Comparison of ENCODE assay signal across 9 cellular contexts in genomic region chr14:58796636-58797429, GRCh38.
DNase-seq lines count a peak whose midpoint lies in the region; ATAC-seq, FAIRE-seq and TF ChIP-seq lines count a peak whose summit lies in the region.
"Had no signal": no experiment of that assay in that cellular context is flagged by ENCODE, and none has a peak within 500 bp of the region (broad histone marks: within the 10 kb centered on the region; RNA-seq: fewer than 3 reads in every experiment).

No MANE protein-coding gene starts in this region.

- CTCF ChIA-PET in A549 (lab: Yijun Ruan, JAX), result no interaction called here

- ATAC-seq in A549 (peak in 1 of 2 experiments; percentile 38; a peak in 2 of 6 replicates), GM19351 (IDR thresholded peaks at IDR 0.05; ENCODE audit: unreplicated experiment) (peak; percentile 74), HG03045 (IDR thresholded peaks at IDR 0.05; ENCODE audit: unreplicated experiment) (peak; percentile 80), SK-N-SH treated with all-trans-retinoic acid at 6 μM for 48 hours (0 out of 3 replicates have a peak, but pooled peaks have one; percentile 44), gastroesophageal sphincter (no peak)

- H3K27ac ChIP-seq in A549, result no peak overlapping the region
- H3K27ac ChIP-seq in gastroesophageal sphincter, result no peak overlapping the region

- no peaks in the 10 kb centered on the region for H3K9me3 ChIP-seq in A549
- H3K9me3 ChIP-seq in gastroesophageal sphincter, result no peaks in the 10 kb centered on the region

- no peak for TF ChIP-seq CTCF in A549 (IDR thresholded peaks at IDR 0.05)
- TF ChIP-seq CTCF in gastroesophageal sphincter (IDR thresholded peaks at IDR 0.05), result no peak

- H3K4me2 ChIP-seq in A549, result peak overlapping the region; percentile 54

- POLR2A ChIA-PET in A549 (lab: Yijun Ruan, JAX), result interaction anchor here (0.5 kb wide), 1 partner anchor 65 kb away, joined by 3 read pairs; no protein-coding TSS in a partner anchor

- DNase-seq in A549 (ENCODE audit: low read depth in 1 of 2, low spot score in 1 of 2) (no peak), NCI-H1436 (lab: John Stamatoyannopoulos, UW) (no peak), T-helper 2 cell (no peak)
- DNase-seq in activated CD4-positive, alpha-beta T cell treated with anti-CD3 and anti-CD28 coated beads for 1 hour, result no peak
- DNase-seq: T-helper 9 cell had no signal

- H3K4me3 ChIP-seq in A549 (no peak overlapping the region), gastroesophageal sphincter (no peak overlapping the region)

- TF ChIP-seq POLR2A in A549 (IDR thresholded peaks at IDR 0.05; ENCODE audit: low read length) (no peak), gastroesophageal sphincter (IDR thresholded peaks at IDR 0.05) (no peak)

- no peaks in the 10 kb centered on the region for H3K27me3 ChIP-seq in gastroesophageal sphincter

- no peak for FAIRE-seq in A549 (lab: Jason Lieb, UNC)

- H3K4me1 ChIP-seq in A549 (peaks cover 30% of the 10 kb centered on the region), gastroesophageal sphincter (no peaks in the 10 kb centered on the region)

- WGBS in A549 (ENCODE audit: missing lambda C conversion rate), result 78% methylated on average over 6 of the region's 6 CpGs
- WGBS in gastroesophageal sphincter (ENCODE audit: low coverage in 1 of 2), 2 donors, result 79 to 80% methylated on average over 5 to 6 of the region's 6 CpGs

- TF ChIP-seq RAD21 in A549 (conservative IDR thresholded peaks at IDR 0.05 in 1 of 2, IDR thresholded peaks at IDR 0.05 in 1 of 2), result no peak

- no peaks in the 10 kb centered on the region for H3K36me3 ChIP-seq in gastroesophageal sphincter

- no peak for TF ChIP-seq EP300 in A549 (IDR thresholded peaks at IDR 0.05)
- TF ChIP-seq EP300 in gastroesophageal sphincter (IDR thresholded peaks at IDR 0.05), result no peak

TF ChIP-seq in A549, 52 proteins besides CTCF, POLR2A, EP300 and RAD21:
- TF ChIP-seq NR3C1 (IDR thresholded peaks at IDR 0.05) (no peak), POLR2AphosphoS2 (conservative IDR thresholded peaks at IDR 0.05; ENCODE audit: low read length) (no peak), ZFP36 (IDR thresholded peaks at IDR 0.05; ENCODE audit: borderline replicate concordance, partially characterized antibody) (no peak), CHD2 (IDR thresholded peaks at IDR 0.05; ENCODE audit: low read length, partially characterized antibody) (no peak), HOXB13 (CRISPR knock-in tag; IDR thresholded peaks at IDR 0.05; ENCODE audit: low read depth) (no peak), EHMT2 (IDR thresholded peaks at IDR 0.05; ENCODE audit: low read depth) (peak; percentile 78), RNF2 (IDR thresholded peaks at IDR 0.05; ENCODE audit: borderline replicate concordance, low read depth) (no peak), REST (IDR thresholded peaks at IDR 0.05) (peak; percentile 92), SMC3 (IDR thresholded peaks at IDR 0.05) (no peak), HEYL (CRISPR knock-in tag; IDR thresholded peaks at IDR 0.05) (no peak)

TF ChIP-seq in SK-N-SH treated with all-trans-retinoic acid at 6 μM for 48 hours, 23 proteins besides CTCF, POLR2A, EP300 and RAD21:
- TF ChIP-seq ZNF70 (CRISPR knock-in tag; IDR thresholded peaks at IDR 0.05), result no peak
- no peak for TF ChIP-seq OSR1 (CRISPR knock-in tag; IDR thresholded peaks at IDR 0.05)
- TF ChIP-seq ESRRG (CRISPR knock-in tag; IDR thresholded peaks at IDR 0.05), result no peak
- no peak for TF ChIP-seq ZFP3 (CRISPR knock-in tag; IDR thresholded peaks at IDR 0.05)
- TF ChIP-seq PPARA (CRISPR knock-in tag; IDR thresholded peaks at IDR 0.05; ENCODE audit: borderline replicate concordance), result no peak
- TF ChIP-seq CSRNP3 (CRISPR knock-in tag; IDR thresholded peaks at IDR 0.05), result no peak
- TF ChIP-seq TSHZ2 (CRISPR knock-in tag; IDR thresholded peaks at IDR 0.05), result no peak
- no peak for TF ChIP-seq PATZ1 (CRISPR knock-in tag; IDR thresholded peaks at IDR 0.05; ENCODE audit: borderline replicate concordance)
- TF ChIP-seq ZFP30 (CRISPR knock-in tag; IDR thresholded peaks at IDR 0.05), result no peak
- TF ChIP-seq ISL1 (CRISPR knock-in tag; IDR thresholded peaks at IDR 0.05), result no peak
- TF ChIP-seq TCF4 (CRISPR knock-in tag; IDR thresholded peaks at IDR 0.05; ENCODE audit: borderline replicate concordance), result no peak
- TF ChIP-seq CREB5 (CRISPR knock-in tag; IDR thresholded peaks at IDR 0.05; ENCODE audit: low read depth), result no peak
- no peak for TF ChIP-seq ZNF565 (CRISPR knock-in tag; conservative IDR thresholded peaks at IDR 0.05; ENCODE audit: low read depth)
- TF ChIP-seq SNAI2 (CRISPR knock-in tag; IDR thresholded peaks at IDR 0.05), result no peak
- TF ChIP-seq ARNTL (CRISPR knock-in tag; IDR thresholded peaks at IDR 0.05; ENCODE audit: borderline replicate concordance, low read depth), result no peak
- TF ChIP-seq CSDC2 (CRISPR knock-in tag; IDR thresholded peaks at IDR 0.05), result no peak
- TF ChIP-seq GLIS3 (CRISPR knock-in tag; IDR thresholded peaks at IDR 0.05), result no peak
- no peak for TF ChIP-seq ZNF8 (CRISPR knock-in tag; IDR thresholded peaks at IDR 0.05)
